ENCODE assay signal across 8 cellular contexts in the genomic region with DNA sequence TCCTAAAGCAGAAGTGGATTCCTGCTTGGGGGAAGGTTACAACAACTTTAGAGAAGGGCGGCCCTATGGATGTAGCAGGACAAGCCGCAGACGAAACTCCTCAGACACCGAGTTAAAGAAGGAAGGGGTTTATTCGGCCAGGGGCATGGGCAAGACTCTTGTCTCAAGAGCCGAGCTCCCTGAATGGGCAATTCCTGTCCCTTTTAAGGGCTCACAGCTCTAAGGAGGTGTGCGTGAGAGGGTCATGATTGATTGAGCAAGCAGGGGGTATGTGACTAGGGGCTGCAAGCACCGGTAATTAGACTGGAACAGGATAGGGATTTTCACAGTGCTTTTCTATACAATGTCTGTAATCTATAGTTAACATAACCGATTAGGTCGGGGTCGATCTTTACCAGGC. TPM values are rescaled to one million over a fixed set of nuclear protein-coding genes. Genes with fewer than 3 reads are reported as not detected.
DNase-seq lines count a peak whose midpoint lies in the region; TF ChIP-seq lines count a peak whose summit lies in the region.

No MANE protein-coding gene starts in this region.

- H3K4me2 ChIP-seq in fibroblast of lung (ENCODE audit: extremely low read depth, insufficient read depth, low read length), result no peak overlapping the region

- peaks cover 32% of the 10 kb centered on the region for H3K4me1 ChIP-seq in SJSA1 (replicated peaks)
- peaks cover 16% of the 10 kb centered on the region for H3K4me1 ChIP-seq in fibroblast of lung (ENCODE audit: control insufficient read depth, extremely low read depth, insufficient read depth, low read length)
- peaks cover 11% of the 10 kb centered on the region for H3K4me1 ChIP-seq in rectal smooth muscle tissue (ENCODE audit: control insufficient read depth, insufficient read depth, low read length)
- peaks cover 19 to 20% of the 10 kb centered on the region in 2 donors for H3K4me1 ChIP-seq in thyroid gland

- no peak overlapping the region for H2AFZ ChIP-seq in fibroblast of lung (ENCODE audit: low read length)

- DNase-seq in G401 (ENCODE audit: low spot score) (peak; percentile 36), SJSA1 (ENCODE audit: low read depth in 1 of 2, low spot score in 2 of 2) (no peak), fibroblast of lung (ENCODE audit: low read depth in 2 of 2) (no peak), NCI-H1417 (lab: John Stamatoyannopoulos, UW) (no peak), NCI-H2107 (lab: John Stamatoyannopoulos, UW) (no peak), thyroid gland (no peak)
- no peak for DNase-seq in activated CD8-positive, alpha-beta memory T cell treated with anti-CD3 and anti-CD28 coated beads, Interleukin-2, amount 50 U/mL, for 4 hours

- no peak for TF ChIP-seq POLR2A in thyroid gland (IDR thresholded peaks at IDR 0.05)

- WGBS in thyroid gland, 2 donors, result 71 to 75% methylated on average over 11 of the region's 11 CpGs

- H4K20me1 ChIP-seq in fibroblast of lung (ENCODE audit: control insufficient read depth, extremely low read depth, insufficient read depth, low read length), result no peaks in the 10 kb centered on the region

- no peaks in the 10 kb centered on the region for H3K9me3 ChIP-seq in SJSA1 (replicated peaks)
- H3K9me3 ChIP-seq in fibroblast of lung (ENCODE audit: control insufficient read depth, insufficient read depth, low read depth, low read length), result no peaks in the 10 kb centered on the region
- no peaks in the 10 kb centered on the region for H3K9me3 ChIP-seq in thyroid gland

- H3K9ac ChIP-seq in fibroblast of lung (ENCODE audit: insufficient read depth, low read length) (no peak overlapping the region), rectal smooth muscle tissue (ENCODE audit: low read length) (no peak overlapping the region)

- H3K27me3 ChIP-seq in SJSA1 (replicated peaks) (no peaks in the 10 kb centered on the region), fibroblast of lung (ENCODE audit: control insufficient read depth, insufficient read depth, low read length) (no peaks in the 10 kb centered on the region), rectal smooth muscle tissue (ENCODE audit: control insufficient read depth, insufficient read depth, low read length) (no peaks in the 10 kb centered on the region), thyroid gland (no peaks in the 10 kb centered on the region)

- H3K4me3 ChIP-seq in SJSA1 (no peak overlapping the region; the same call in 1 of the 2 replicates), fibroblast of lung (replicated peaks in 1 of 4; ENCODE audit: control extremely low read depth in 1 of 4, insufficient read depth in 1 of 4, low read depth in 3 of 4, low read length in 4 of 4) (no peak overlapping the region), rectal smooth muscle tissue (ENCODE audit: low read length) (peak overlapping the region; percentile 83), thyroid gland (replicated peaks in 1 of 3) (no peak overlapping the region)

- peaks cover 20% of the 10 kb centered on the region for H3K79me2 ChIP-seq in fibroblast of lung (ENCODE audit: control insufficient read depth, insufficient read depth, low read length)

- H3K27ac ChIP-seq in SJSA1 (peak overlapping the region; percentile 86), fibroblast of lung (ENCODE audit: insufficient read depth, low read length) (peak overlapping the region; percentile 46), rectal smooth muscle tissue (ENCODE audit: low read depth, low read length) (peak overlapping the region; percentile 94), thyroid gland (no peak overlapping the region)

- H3K36me3 ChIP-seq in SJSA1 (peaks cover 31% of the 10 kb centered on the region), fibroblast of lung (ENCODE audit: control insufficient read depth, insufficient read depth, low read length) (peaks cover 9% of the 10 kb centered on the region), rectal smooth muscle tissue (ENCODE audit: control insufficient read depth, insufficient read depth, low read length) (peaks cover 8% of the 10 kb centered on the region), thyroid gland (peaks cover 18 to 20% of the 10 kb centered on the region in 2 donors)

- intact Hi-C loops in thyroid gland (cut with DNase I), result loop anchor here (5.0 kb wide), 1 partner anchor 58 kb away; the partner anchor contains the start of gene KCTD6

- TF ChIP-seq CTCF in fibroblast of lung (conservative IDR thresholded peaks at IDR 0.05 in 1 of 2, IDR thresholded peaks at IDR 0.05 in 1 of 2; ENCODE audit: low read depth in 1 of 2, low read length in 2 of 2) (no peak), thyroid gland (IDR thresholded peaks at IDR 0.05) (no peak)

- in situ Hi-C loops in G401 (cut with HindIII; ENCODE audit: low sequenced_read_pairs), result no loop called here

RNA-seq across cellular contexts. Expression of gene PDHB, which starts 0.9 kb away (rescaled TPM):
- total RNA-seq in G401 (2014; rRNA removed; shearing (Covaris generic)), result 341 and 345 TPM in 2 replicates
- 147 and 154 TPM in 2 replicates for total RNA-seq in SJSA1 (2014; rRNA removed; shearing (Covaris generic))
- total RNA-seq in fibroblast of lung (69.3 and 69.9 TPM in 2 replicates), thyroid gland (100 to 1,000 TPM in 1 of 4 donors, 10 to 100 TPM in 3; 51.5 to 139 (median 77.0) TPM)
- 135 and 201 TPM in 2 replicates for polyA plus RNA-seq in fibroblast of lung
- polyA plus RNA-seq in fibroblast of lung (2012), result 106 and 131 TPM in 2 replicates
- polyA minus RNA-seq in fibroblast of lung (ENCODE audit: low replicate concordance), result 44.5 and 80.8 TPM in 2 replicates

RNA-seq across cellular contexts. Expression of gene KCTD6, which starts 57.4 kb away (rescaled TPM):
- total RNA-seq in G401 (2014; rRNA removed; shearing (Covaris generic)), result 15.1 and 17.5 TPM in 2 replicates
- 1.9 and 8.9 TPM in 2 replicates for total RNA-seq in SJSA1 (2014; rRNA removed; shearing (Covaris generic))
- total RNA-seq in fibroblast of lung (9.5 and 10.2 TPM in 2 replicates), thyroid gland (10 to 100 TPM; 16.6 to 33.6 (median 21.3) TPM)
- polyA plus RNA-seq in fibroblast of lung, result 13.6 and 14.8 TPM in 2 replicates
- polyA plus RNA-seq in fibroblast of lung (2012), result 6.4 and 7.4 TPM in 2 replicates
- polyA minus RNA-seq in fibroblast of lung (ENCODE audit: low replicate concordance), result 3.4 and 4.1 TPM in 2 replicates

Comparison
In these comparisons a context has a peak if more than half of its experiments do, and no peak if none do; other contexts are left out.
1. H3K27ac ChIP-seq: peak in SJSA1 (single experiment), fibroblast of lung (single experiment) and rectal smooth muscle tissue (single experiment); none in thyroid gland (0 of 3).